In genomic region chr15:66923438-66923881, GRCh38 we compare ENCODE assay signal across 8 cellular contexts.
DNase-seq lines count a peak whose midpoint lies in the region; ATAC-seq and TF ChIP-seq lines count a peak whose summit lies in the region.

No MANE protein-coding gene starts in this region.

- H3K36me3 ChIP-seq in esophagus muscularis mucosa (no peaks in the 10 kb centered on the region), sigmoid colon (no peaks in the 10 kb centered on the region)

- no peak overlapping the region for H3K4me3 Mint-ChIP-seq in T-helper 17 cell

- no peak overlapping the region for H3K4me3 ChIP-seq in esophagus muscularis mucosa
- no peak overlapping the region for H3K4me3 ChIP-seq in sigmoid colon

- TF ChIP-seq POLR2A in esophagus muscularis mucosa (IDR thresholded peaks at IDR 0.05; ENCODE audit: low read depth) = no peak
- no peak for TF ChIP-seq POLR2A in sigmoid colon (IDR thresholded peaks at IDR 0.05)

- H3K27me3 Mint-ChIP-seq in T-helper 17 cell = peaks cover 24% of the 10 kb centered on the region

- TF ChIP-seq CTCF in esophagus muscularis mucosa (IDR thresholded peaks at IDR 0.05) (peak; percentile 24 to 45 (median 32)), sigmoid colon (IDR thresholded peaks at IDR 0.05) (peak in 2 of 4 experiments; percentile 9 to 18)

- H3K4me1 ChIP-seq in esophagus muscularis mucosa (peaks cover 16 to 33% (median 25%) of the 10 kb centered on the region in 4 donors), sigmoid colon (peaks cover 0 to 14% (median 6%) of the 10 kb centered on the region in 4 donors)

- DNase-seq in NCI-H748 (lab: John Stamatoyannopoulos, UW; ENCODE audit: unreplicated experiment) = peak; percentile 17
- DNase-seq in NCI-H748 treated with DMSO at 0.1 percent for 48 hours (lab: John Stamatoyannopoulos, UW) = no peak
- peak in 1 of 3 donors; percentile 21 for DNase-seq in T-helper 17 cell
- no peak for DNase-seq in esophagus muscularis mucosa (ENCODE audit: extremely low spot score)
- DNase-seq in sigmoid colon = peak; percentile 46
- DNase-seq in caudate nucleus (lab: John Stamatoyannopoulos, UW) = no peak

- ATAC-seq in T-helper 17 cell = peak; percentile 50
- no peak for ATAC-seq in HG03469 (IDR thresholded peaks at IDR 0.05; ENCODE audit: unreplicated experiment)
- ATAC-seq in GM18498 (IDR thresholded peaks at IDR 0.05; ENCODE audit: unreplicated experiment) = no peak

- WGBS in esophagus muscularis mucosa = 38% methylated on average over 7 of the region's 7 CpGs
- WGBS in sigmoid colon, 2 donors = 22 to 39% methylated on average over 7 of the region's 7 CpGs

- no peaks in the 10 kb centered on the region for H3K9me3 ChIP-seq in T-helper 17 cell (ENCODE audit: control insufficient read depth, low read length, poor library complexity, severe bottlenecking)
- H3K9me3 ChIP-seq in esophagus muscularis mucosa = peaks cover 0 to 10% (median 5%) of the 10 kb centered on the region in 4 donors
- no peaks in the 10 kb centered on the region for H3K9me3 ChIP-seq in sigmoid colon

- TF ChIP-seq EP300 in esophagus muscularis mucosa (IDR thresholded peaks at IDR 0.05) = no peak
- TF ChIP-seq EP300 in sigmoid colon (IDR thresholded peaks at IDR 0.05) = no peak

- no peaks in the 10 kb centered on the region for H3K36me3 Mint-ChIP-seq in T-helper 17 cell (ENCODE audit: low read depth)

- H3K27me3 ChIP-seq in esophagus muscularis mucosa (no peaks in the 10 kb centered on the region), sigmoid colon (no peaks in the 10 kb centered on the region)

- H3K27ac ChIP-seq in esophagus muscularis mucosa (replicated peaks in 1 of 4) (no peak overlapping the region), sigmoid colon (no peak overlapping the region), caudate nucleus (ENCODE audit: low read depth, low read length) (no peak overlapping the region)

- intact Hi-C loops in esophagus muscularis mucosa (cut with DNase I) = no loop called here
- intact Hi-C loops in sigmoid colon (cut with DNase I) = no loop called here

- H3K27ac Mint-ChIP-seq in T-helper 17 cell = no peak overlapping the region

- H3K4me1 Mint-ChIP-seq in T-helper 17 cell = no peaks in the 10 kb centered on the region

Comparison
In these comparisons a context has a peak if more than half of its experiments do, and no peak if none do; other contexts are left out.
1. DNase-seq: peak in NCI-H748 (single experiment) and sigmoid colon (single experiment); none in NCI-H748 treated with DMSO at 0.1 percent for 48 hours (single experiment), esophagus muscularis mucosa (single experiment) and caudate nucleus (0 of 61).